Comparison of ENCODE assay signal across 15 cellular contexts in genomic region chr5:124881333-124881732, GRCh38.
DNase-seq lines count a peak whose midpoint lies in the region; ATAC-seq and TF ChIP-seq lines count a peak whose summit lies in the region.
"Had no signal": no experiment of that assay in that cellular context is flagged by ENCODE, and none has a peak within 500 bp of the region (broad histone marks: within the 10 kb centered on the region; RNA-seq: fewer than 3 reads in every experiment).

No MANE protein-coding gene starts in this region.

- H3K9me2 ChIP-seq in OCI-LY1 (ENCODE audit: low read depth, low read length): no peaks in the 10 kb centered on the region

- H3K4me3 ChIP-seq in OCI-LY1 (ENCODE audit: low read depth, low read length, poor library complexity, severe bottlenecking): no peak overlapping the region
- H3K4me3 ChIP-seq in colonic mucosa: no peak overlapping the region
- no peak overlapping the region for H3K4me3 ChIP-seq in mucosa of rectum (ENCODE audit: low read length in 2 of 2)
- no peak overlapping the region for H3K4me3 ChIP-seq in transverse colon
- H3K4me3 ChIP-seq: BLaER1 treated with 17β-estradiol and CSF1 and Interleukin-3, amounts not matched to agents 10 nM and 100 nM; GM23248 had no signal

- peak overlapping the region; percentile 8 for H3K27ac ChIP-seq in OCI-LY1 (ENCODE audit: low read depth, low read length, poor library complexity, severe bottlenecking)
- H3K27ac ChIP-seq in colonic mucosa: no peak overlapping the region
- peak overlapping the region; percentile 48 to 53 for H3K27ac ChIP-seq in mucosa of rectum (ENCODE audit: low read depth in 2 of 2, low read length in 2 of 2)
- H3K27ac ChIP-seq in transverse colon: peak overlapping the region in 1 of 4 donors; percentile 44
- H3K27ac ChIP-seq: BLaER1 treated with 17β-estradiol and CSF1 and Interleukin-3, amounts not matched to agents 10 nM and 100 nM; GM23248 had no signal

- no peak overlapping the region for H3K27ac Mint-ChIP-seq in activated T-helper 1 cell treated with anti-CD3 and anti-CD28 coated beads, Interleukin-12 subunit alpha, Interleukin-12 subunit beta, Interleukin-2, Interleukin-4 antibody, amounts not matched to agents 30 ng/mL and 10 ng/mL and 1 ng/mL, durations not matched to agents 14 hours and 24 hours and 36 hours
- no peak overlapping the region for H3K27ac Mint-ChIP-seq in stimulated activated naive B cell treated with anti-CD40 and anti-IgM and Interleukin-4, amounts not matched to agents 10 μg/mL and 1 μg/mL and 100 μg/mL, for 72 hours
- H3K27ac Mint-ChIP-seq: CD8-positive, alpha-beta T cell had no signal

- no peak for ATAC-seq in stimulated activated naive B cell treated with anti-CD40 and anti-IgM and Interleukin-4, amounts not matched to agents 10 μg/mL and 1 μg/mL and 100 μg/mL, for 72 hours (replicated peaks)
- ATAC-seq in GM18519 (IDR thresholded peaks at IDR 0.05; ENCODE audit: low FRiP score, unreplicated experiment): no peak
- ATAC-seq: CD8-positive, alpha-beta T cell had no signal

- no peaks in the 10 kb centered on the region for H3K9me3 Mint-ChIP-seq in activated T-helper 1 cell treated with anti-CD3 and anti-CD28 coated beads, Interleukin-12 subunit alpha, Interleukin-12 subunit beta, Interleukin-2, Interleukin-4 antibody, amounts not matched to agents 30 ng/mL and 10 ng/mL and 1 ng/mL, durations not matched to agents 14 hours and 24 hours and 36 hours
- no peaks in the 10 kb centered on the region for H3K9me3 Mint-ChIP-seq in stimulated activated naive B cell treated with anti-CD40 and anti-IgM and Interleukin-4, amounts not matched to agents 10 μg/mL and 1 μg/mL and 100 μg/mL, for 72 hours
- H3K9me3 Mint-ChIP-seq: CD8-positive, alpha-beta T cell had no signal

- TF ChIP-seq EP300 in transverse colon (IDR thresholded peaks at IDR 0.05; ENCODE audit: low read depth): no peak

- 55 to 64% methylated on average over 2 to 4 of the region's 4 CpGs for WGBS in transverse colon (ENCODE audit: low coverage in 1 of 2), 2 donors

- peaks cover 9% of the 10 kb centered on the region for H3K4me1 ChIP-seq in OCI-LY1 (ENCODE audit: insufficient read depth, low read length, severe bottlenecking)
- no peaks in the 10 kb centered on the region for H3K4me1 ChIP-seq in colonic mucosa
- peaks cover 2 to 5% of the 10 kb centered on the region in 2 donors for H3K4me1 ChIP-seq in mucosa of rectum (ENCODE audit: control insufficient read depth in 2 of 2, insufficient read depth in 2 of 2, low read length in 2 of 2)
- peaks cover 0 to 12% (median 2%) of the 10 kb centered on the region in 4 donors for H3K4me1 ChIP-seq in transverse colon

- H3K36me3 ChIP-seq in OCI-LY1 (ENCODE audit: insufficient read depth, low read length) (no peaks in the 10 kb centered on the region), colonic mucosa (no peaks in the 10 kb centered on the region), mucosa of rectum (ENCODE audit: control insufficient read depth in 2 of 2, insufficient read depth in 2 of 2, low read length in 2 of 2) (no peaks in the 10 kb centered on the region), transverse colon (no peaks in the 10 kb centered on the region)
- H3K36me3 ChIP-seq: BLaER1 treated with 17β-estradiol and CSF1 and Interleukin-3, amounts not matched to agents 10 nM and 100 nM had no signal

- H3K9ac ChIP-seq in OCI-LY1 (ENCODE audit: low read length): no peak overlapping the region
- H3K9ac ChIP-seq in colonic mucosa (ENCODE audit: low read depth in 2 of 2, low read length in 2 of 2): no peak overlapping the region
- H3K9ac ChIP-seq in mucosa of rectum (ENCODE audit: low read depth in 1 of 2, low read length in 2 of 2): no peak overlapping the region
- H3K9ac ChIP-seq: BLaER1 treated with 17β-estradiol and CSF1 and Interleukin-3, amounts not matched to agents 10 nM and 100 nM; GM23248 had no signal

- TF ChIP-seq CTCF in OCI-LY1 (IDR thresholded peaks at IDR 0.05; ENCODE audit: low read length) (no peak), colonic mucosa (IDR thresholded peaks at IDR 0.05) (no peak), transverse colon (IDR thresholded peaks at IDR 0.05) (no peak)

- peak; percentile 36 for DNase-seq in colonic mucosa
- peak; percentile 40 for DNase-seq in transverse colon
- no peak for DNase-seq in activated T-helper 1 cell treated with anti-CD3 and anti-CD28 coated beads, Interleukin-12 subunit alpha, Interleukin-12 subunit beta, Interleukin-2, Interleukin-4 antibody, amounts not matched to agents 30 ng/mL and 10 ng/mL and 1 ng/mL, durations not matched to agents 14 hours and 24 hours and 36 hours (ENCODE audit: low spot score)
- no peak for DNase-seq in stimulated activated naive B cell treated with anti-CD40 and anti-IgM and Interleukin-4, amounts not matched to agents 10 μg/mL and 1 μg/mL and 100 μg/mL, for 72 hours
- DNase-seq: 8988T; Calu3; CD8-positive, alpha-beta T cell; DMS79 treated with DMSO at 0.1 percent for 48 hours; GF-D8; GM23248; HCEC 1CT had no signal

- no peak overlapping the region for H3K4me2 ChIP-seq in OCI-LY1 (ENCODE audit: low read length)

- in situ Hi-C loops in transverse colon (cut with MboI; ENCODE audit: low pct_ligation_motif_present in 1 of 4, low pct_unique_long_range_greater_than_20kb in 1 of 4, low sequenced_read_pairs in 3 of 4): no loop called here

- TF ChIP-seq POLR2A in transverse colon (IDR thresholded peaks at IDR 0.05): no peak

- no peak overlapping the region for H2AFZ ChIP-seq in OCI-LY1 (ENCODE audit: low read length)
- H2AFZ ChIP-seq: GM23248 had no signal

- no peaks in the 10 kb centered on the region for H3K36me3 Mint-ChIP-seq in activated T-helper 1 cell treated with anti-CD3 and anti-CD28 coated beads, Interleukin-12 subunit alpha, Interleukin-12 subunit beta, Interleukin-2, Interleukin-4 antibody, amounts not matched to agents 30 ng/mL and 10 ng/mL and 1 ng/mL, durations not matched to agents 14 hours and 24 hours and 36 hours (ENCODE audit: low read depth)
- no peaks in the 10 kb centered on the region for H3K36me3 Mint-ChIP-seq in stimulated activated naive B cell treated with anti-CD40 and anti-IgM and Interleukin-4, amounts not matched to agents 10 μg/mL and 1 μg/mL and 100 μg/mL, for 72 hours
- H3K36me3 Mint-ChIP-seq: CD8-positive, alpha-beta T cell had no signal

- no peak overlapping the region for H3K4me3 Mint-ChIP-seq in activated T-helper 1 cell treated with anti-CD3 and anti-CD28 coated beads, Interleukin-12 subunit alpha, Interleukin-12 subunit beta, Interleukin-2, Interleukin-4 antibody, amounts not matched to agents 30 ng/mL and 10 ng/mL and 1 ng/mL, durations not matched to agents 14 hours and 24 hours and 36 hours
- no peak overlapping the region for H3K4me3 Mint-ChIP-seq in stimulated activated naive B cell treated with anti-CD40 and anti-IgM and Interleukin-4, amounts not matched to agents 10 μg/mL and 1 μg/mL and 100 μg/mL, for 72 hours
- H3K4me3 Mint-ChIP-seq: CD8-positive, alpha-beta T cell had no signal

- no peaks in the 10 kb centered on the region for H4K20me1 ChIP-seq in OCI-LY1 (ENCODE audit: insufficient read depth, low read length)
- H4K20me1 ChIP-seq: BLaER1 treated with 17β-estradiol and CSF1 and Interleukin-3, amounts not matched to agents 10 nM and 100 nM had no signal

- H3K79me2 ChIP-seq in OCI-LY1 (ENCODE audit: insufficient read depth, low read length): no peaks in the 10 kb centered on the region

- no peaks in the 10 kb centered on the region for H3F3A ChIP-seq in OCI-LY1 (ENCODE audit: insufficient read depth, low read length)

- no peaks in the 10 kb centered on the region for H3K27me3 Mint-ChIP-seq in activated T-helper 1 cell treated with anti-CD3 and anti-CD28 coated beads, Interleukin-12 subunit alpha, Interleukin-12 subunit beta, Interleukin-2, Interleukin-4 antibody, amounts not matched to agents 30 ng/mL and 10 ng/mL and 1 ng/mL, durations not matched to agents 14 hours and 24 hours and 36 hours (ENCODE audit: insufficient read depth)
- no peaks in the 10 kb centered on the region for H3K27me3 Mint-ChIP-seq in stimulated activated naive B cell treated with anti-CD40 and anti-IgM and Interleukin-4, amounts not matched to agents 10 μg/mL and 1 μg/mL and 100 μg/mL, for 72 hours

- H3K9me3 ChIP-seq in OCI-LY1 (ENCODE audit: low read length) (peaks cover 6% of the 10 kb centered on the region), colonic mucosa (no peaks in the 10 kb centered on the region), mucosa of rectum (ENCODE audit: control insufficient read depth in 2 of 2, low read length in 2 of 2) (no peaks in the 10 kb centered on the region), transverse colon (no peaks in the 10 kb centered on the region)

- no peaks in the 10 kb centered on the region for H3K4me1 Mint-ChIP-seq in activated T-helper 1 cell treated with anti-CD3 and anti-CD28 coated beads, Interleukin-12 subunit alpha, Interleukin-12 subunit beta, Interleukin-2, Interleukin-4 antibody, amounts not matched to agents 30 ng/mL and 10 ng/mL and 1 ng/mL, durations not matched to agents 14 hours and 24 hours and 36 hours (ENCODE audit: low read depth)
- peaks cover 11% of the 10 kb centered on the region in 2 donors for H3K4me1 Mint-ChIP-seq in stimulated activated naive B cell treated with anti-CD40 and anti-IgM and Interleukin-4, amounts not matched to agents 10 μg/mL and 1 μg/mL and 100 μg/mL, for 72 hours

- H3K27me3 ChIP-seq in OCI-LY1 (ENCODE audit: insufficient read depth, low read length) (no peaks in the 10 kb centered on the region), colonic mucosa (no peaks in the 10 kb centered on the region), mucosa of rectum (ENCODE audit: control insufficient read depth in 2 of 2, insufficient read depth in 2 of 2, low read length in 2 of 2) (no peaks in the 10 kb centered on the region), transverse colon (no peaks in the 10 kb centered on the region)
- H3K27me3 ChIP-seq: BLaER1 treated with 17β-estradiol and CSF1 and Interleukin-3, amounts not matched to agents 10 nM and 100 nM had no signal

- intact Hi-C loops in colonic mucosa (cut with DNase I): no loop called here
- intact Hi-C loops in transverse colon (cut with DNase I; ENCODE audit: low total_unique reads): no loop called here
- intact Hi-C loops in activated T-helper 1 cell treated with anti-CD3 and anti-CD28 coated beads, Interleukin-12 subunit alpha, Interleukin-12 subunit beta, Interleukin-2, Interleukin-4 antibody, amounts not matched to agents 30 ng/mL and 10 ng/mL and 1 ng/mL, durations not matched to agents 14 hours and 24 hours and 36 hours (cut with micrococcal nuclease): no loop called here

Comparison
In these comparisons a context has a peak if more than half of its experiments do, and no peak if none do; other contexts are left out.
1. DNase-seq: peak in colonic mucosa (single experiment) and transverse colon (single experiment); none in activated T-helper 1 cell treated with anti-CD3 and anti-CD28 coated beads, Interleukin-12 subunit alpha, Interleukin-12 subunit beta, Interleukin-2, Interleukin-4 antibody, amounts not matched to agents 30 ng/mL and 10 ng/mL and 1 ng/mL, durations not matched to agents 14 hours and 24 hours and 36 hours (single experiment) and stimulated activated naive B cell treated with anti-CD40 and anti-IgM and Interleukin-4, amounts not matched to agents 10 μg/mL and 1 μg/mL and 100 μg/mL, for 72 hours (single experiment).